1 cellular context compared by ENCODE assay signal in the genomic region with DNA sequence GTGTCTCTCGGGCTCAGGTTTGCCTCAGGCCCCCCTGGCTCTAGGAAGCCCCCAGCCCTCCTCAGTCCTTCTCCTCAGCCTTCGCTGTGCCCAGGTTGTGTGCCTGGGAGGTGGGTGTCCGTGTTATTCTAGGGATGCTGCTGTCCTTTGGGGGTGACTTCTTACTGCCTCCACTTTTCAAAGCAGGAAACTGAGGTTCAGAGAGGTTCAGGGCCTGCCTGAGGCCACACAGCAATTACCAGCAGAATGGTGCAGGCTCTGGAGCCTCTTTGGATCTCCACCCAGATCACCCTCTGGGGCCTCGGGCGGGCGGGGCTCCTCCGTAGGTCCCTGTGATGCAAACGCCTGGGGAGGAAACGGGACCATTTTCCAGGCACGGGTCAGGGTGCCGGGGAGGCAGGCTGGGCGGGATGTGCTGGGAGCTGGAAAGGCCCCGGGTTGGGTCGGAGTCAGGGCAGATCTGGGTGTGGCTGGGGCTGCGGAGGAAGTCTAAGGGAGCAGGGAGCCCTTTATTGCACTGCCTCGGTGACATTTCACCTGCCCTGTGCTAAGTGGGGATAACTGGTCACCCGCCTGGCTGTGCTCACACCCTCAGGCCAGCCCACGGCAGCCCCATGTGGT.
TF ChIP-seq lines count a peak whose summit lies in the region.

No MANE protein-coding gene starts in this region.

TF ChIP-seq in HCT116, 20 proteins besides CTCF, POLR2A, EP300 and RAD21 (continued from another document):
- TF ChIP-seq, protein P1, sequence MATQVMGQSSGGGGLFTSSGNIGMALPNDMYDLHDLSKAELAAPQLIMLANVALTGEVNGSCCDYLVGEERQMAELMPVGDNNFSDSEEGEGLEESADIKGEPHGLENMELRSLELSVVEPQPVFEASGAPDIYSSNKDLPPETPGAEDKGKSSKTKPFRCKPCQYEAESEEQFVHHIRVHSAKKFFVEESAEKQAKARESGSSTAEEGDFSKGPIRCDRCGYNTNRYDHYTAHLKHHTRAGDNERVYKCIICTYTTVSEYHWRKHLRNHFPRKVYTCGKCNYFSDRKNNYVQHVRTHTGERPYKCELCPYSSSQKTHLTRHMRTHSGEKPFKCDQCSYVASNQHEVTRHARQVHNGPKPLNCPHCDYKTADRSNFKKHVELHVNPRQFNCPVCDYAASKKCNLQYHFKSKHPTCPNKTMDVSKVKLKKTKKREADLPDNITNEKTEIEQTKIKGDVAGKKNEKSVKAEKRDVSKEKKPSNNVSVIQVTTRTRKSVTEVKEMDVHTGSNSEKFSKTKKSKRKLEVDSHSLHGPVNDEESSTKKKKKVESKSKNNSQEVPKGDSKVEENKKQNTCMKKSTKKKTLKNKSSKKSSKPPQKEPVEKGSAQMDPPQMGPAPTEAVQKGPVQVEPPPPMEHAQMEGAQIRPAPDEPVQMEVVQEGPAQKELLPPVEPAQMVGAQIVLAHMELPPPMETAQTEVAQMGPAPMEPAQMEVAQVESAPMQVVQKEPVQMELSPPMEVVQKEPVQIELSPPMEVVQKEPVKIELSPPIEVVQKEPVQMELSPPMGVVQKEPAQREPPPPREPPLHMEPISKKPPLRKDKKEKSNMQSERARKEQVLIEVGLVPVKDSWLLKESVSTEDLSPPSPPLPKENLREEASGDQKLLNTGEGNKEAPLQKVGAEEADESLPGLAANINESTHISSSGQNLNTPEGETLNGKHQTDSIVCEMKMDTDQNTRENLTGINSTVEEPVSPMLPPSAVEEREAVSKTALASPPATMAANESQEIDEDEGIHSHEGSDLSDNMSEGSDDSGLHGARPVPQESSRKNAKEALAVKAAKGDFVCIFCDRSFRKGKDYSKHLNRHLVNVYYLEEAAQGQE (IDR thresholded peaks at IDR 0.05; ENCODE audit: low read depth): no peak
- no peak for TF ChIP-seq EZH2phosphoT487 (IDR thresholded peaks at IDR 0.05; ENCODE audit: borderline replicate concordance)
- no peak for TF ChIP-seq TCF7L2 (IDR thresholded peaks at IDR 0.05; ENCODE audit: borderline replicate concordance, extremely low read depth, insufficient read depth, insufficient read length)
- no peak for TF ChIP-seq JUND (IDR thresholded peaks at IDR 0.05)
- TF ChIP-seq, protein P2, sequence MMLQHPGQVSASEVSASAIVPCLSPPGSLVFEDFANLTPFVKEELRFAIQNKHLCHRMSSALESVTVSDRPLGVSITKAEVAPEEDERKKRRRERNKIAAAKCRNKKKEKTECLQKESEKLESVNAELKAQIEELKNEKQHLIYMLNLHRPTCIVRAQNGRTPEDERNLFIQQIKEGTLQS (IDR thresholded peaks at IDR 0.05): no peak
- no peak for TF ChIP-seq CBX3 (IDR thresholded peaks at IDR 0.05; ENCODE audit: low read depth)
- TF ChIP-seq, protein P3, sequence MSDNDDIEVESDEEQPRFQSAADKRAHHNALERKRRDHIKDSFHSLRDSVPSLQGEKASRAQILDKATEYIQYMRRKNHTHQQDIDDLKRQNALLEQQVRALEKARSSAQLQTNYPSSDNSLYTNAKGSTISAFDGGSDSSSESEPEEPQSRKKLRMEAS (IDR thresholded peaks at IDR 0.05): no peak
- no peak for TF ChIP-seq EZH2 (IDR thresholded peaks at IDR 0.05)
- no peak for TF ChIP-seq YY1 (IDR thresholded peaks at IDR 0.05; ENCODE audit: extremely low read depth, insufficient replicate concordance, low read depth, low read length)
- TF ChIP-seq ZNF274 (IDR thresholded peaks at IDR 0.05; ENCODE audit: low read depth, low read length): no peak
- TF ChIP-seq FOSL1 (IDR thresholded peaks at IDR 0.05; ENCODE audit: low read depth): no peak
- no peak for TF ChIP-seq ZFX (IDR thresholded peaks at IDR 0.05)
- no peak for TF ChIP-seq CEBPB (IDR thresholded peaks at IDR 0.05; ENCODE audit: low read depth)
- TF ChIP-seq EGR1 (IDR thresholded peaks at IDR 0.05; ENCODE audit: low read depth): no peak
- TF ChIP-seq SRF (IDR thresholded peaks at IDR 0.05; ENCODE audit: low read depth): no peak
- TF ChIP-seq SP1 (IDR thresholded peaks at IDR 0.05; ENCODE audit: low read depth): no peak
